ENCODE assay signal across 8 cellular contexts in genomic region chr21:29302340-29302991, GRCh38. TPM values are rescaled to one million over a fixed set of nuclear protein-coding genes. Genes with fewer than 3 reads are reported as not detected.
DNase-seq lines count a peak whose midpoint lies in the region; ATAC-seq, FAIRE-seq and TF ChIP-seq lines count a peak whose summit lies in the region.

No MANE protein-coding gene starts in this region.

- H3K4me1 Mint-ChIP-seq in activated CD4-positive, alpha-beta T cell treated with anti-CD3 and anti-CD28 coated beads for 36 hours = peaks cover 74% of the 10 kb centered on the region

- H3K27me3 ChIP-seq in keratinocyte (ENCODE audit: control insufficient read depth, extremely low read depth, insufficient read depth, low read length) (no peaks in the 10 kb centered on the region), stomach smooth muscle (ENCODE audit: control insufficient read depth in 1 of 2, insufficient read depth in 2 of 2, low read length in 2 of 2) (no peaks in the 10 kb centered on the region)

- peaks cover 81% of the 10 kb centered on the region for H3K79me2 ChIP-seq in keratinocyte (ENCODE audit: control insufficient read depth, insufficient read depth, low read length)

- H3K27ac ChIP-seq in VCaP (peak overlapping the region; percentile 89), keratinocyte (ENCODE audit: control insufficient read depth, insufficient read depth, low read length) (peak overlapping the region; percentile 100), stomach smooth muscle (ENCODE audit: low read length) (peak overlapping the region; percentile 82)

- H3K36me3 ChIP-seq in keratinocyte (ENCODE audit: control insufficient read depth in 2 of 2, extremely low read depth in 1 of 2, insufficient read depth in 2 of 2, low read length in 2 of 2) (peaks cover 0 to 6% of the 10 kb centered on the region in 2 experiments), stomach smooth muscle (ENCODE audit: control insufficient read depth in 2 of 2, insufficient read depth in 2 of 2, low read length in 2 of 2) (no peaks in the 10 kb centered on the region)

- peak overlapping the region; percentile 100 for H3K4me2 ChIP-seq in keratinocyte (ENCODE audit: control insufficient read depth, extremely low read depth, insufficient read depth, low read depth, low read length)

- no peak overlapping the region for H3K4me3 Mint-ChIP-seq in activated CD4-positive, alpha-beta T cell treated with anti-CD3 and anti-CD28 coated beads for 36 hours

- ATAC-seq in activated CD4-positive, alpha-beta T cell treated with anti-CD3 and anti-CD28 coated beads for 36 hours = no peak
- ATAC-seq in HG03175 (IDR thresholded peaks at IDR 0.05; ENCODE audit: unreplicated experiment) (no peak), GM18520 (IDR thresholded peaks at IDR 0.05; ENCODE audit: unreplicated experiment) (no peak)

- no peak for DNase-seq in activated CD4-positive, alpha-beta T cell treated with anti-CD3 and anti-CD28 coated beads for 36 hours
- no peak for DNase-seq in activated CD4-positive, alpha-beta T cell treated with anti-CD3 and anti-CD28 coated beads for 48 hours
- DNase-seq in keratinocyte (ENCODE audit: low read depth, low spot score) (no peak), AG08396 (ENCODE audit: low spot score) (no peak)

- no peaks in the 10 kb centered on the region for H3K27me3 Mint-ChIP-seq in activated CD4-positive, alpha-beta T cell treated with anti-CD3 and anti-CD28 coated beads for 36 hours

- CTCF ChIA-PET in activated CD4-positive, alpha-beta T cell treated with anti-CD3 and anti-CD28 coated beads for 36 hours (lab: Charles Lee) = interaction anchor here (0.9 to 1.8 kb wide), 4 partner anchors 15 to 69 kb away, joined by 3 to 7 read pairs (median 5); no protein-coding TSS in a partner anchor

- H3K4me3 ChIP-seq in keratinocyte (ENCODE audit: control insufficient read depth in 2 of 3, extremely low read depth in 1 of 3, insufficient read depth in 2 of 3, low read depth in 1 of 3, low read length in 3 of 3) (peak overlapping the region; percentile 28 to 100 (median 94)), stomach smooth muscle (ENCODE audit: low read length in 2 of 2) (peak overlapping the region; percentile 41 to 95)

- dilution Hi-C loops in keratinocyte (cut with MboI; ENCODE audit: extremely low pct_ligation_motif_present, low sequenced_read_pairs) = no loop called here

- H3K27ac Mint-ChIP-seq in activated CD4-positive, alpha-beta T cell treated with anti-CD3 and anti-CD28 coated beads for 36 hours = peak overlapping the region; percentile 24

- peaks cover 17% of the 10 kb centered on the region for H3K36me3 Mint-ChIP-seq in activated CD4-positive, alpha-beta T cell treated with anti-CD3 and anti-CD28 coated beads for 36 hours (ENCODE audit: low read depth)

- H3K4me1 ChIP-seq in keratinocyte (ENCODE audit: control insufficient read depth, extremely low read depth, insufficient read depth, low read length) (peaks cover 51% of the 10 kb centered on the region), stomach smooth muscle (ENCODE audit: control insufficient read depth, insufficient read depth, low read length) (peaks cover 47% of the 10 kb centered on the region)

- H3K9ac ChIP-seq in keratinocyte (ENCODE audit: control insufficient read depth, extremely low read depth, insufficient read depth, low read length) (peak overlapping the region; percentile 100), stomach smooth muscle (ENCODE audit: low read length in 2 of 2) (peak overlapping the region; percentile 38 to 39)

- H3K9me1 ChIP-seq in keratinocyte (ENCODE audit: control insufficient read depth, extremely low read depth, insufficient read depth, low read length) = no peaks in the 10 kb centered on the region

- POLR2A ChIA-PET in activated CD4-positive, alpha-beta T cell treated with anti-CD3 and anti-CD28 coated beads for 36 hours (lab: Charles Lee) = interaction anchor here (0.5 to 0.6 kb wide), 2 partner anchors 226 to 1923 kb away, joined by 3 read pairs; no protein-coding TSS in a partner anchor

- no peak for FAIRE-seq in keratinocyte (lab: Jason Lieb, UNC)

- H2AFZ ChIP-seq in keratinocyte (ENCODE audit: control insufficient read depth, low read length) = no peak overlapping the region

- peaks cover 13% of the 10 kb centered on the region for H4K20me1 ChIP-seq in keratinocyte (ENCODE audit: control insufficient read depth, extremely low read depth, insufficient read depth, low read length)

- no peaks in the 10 kb centered on the region for H3K9me3 ChIP-seq in keratinocyte (ENCODE audit: control insufficient read depth, low read depth, low read length)
- no peaks in the 10 kb centered on the region for H3K9me3 ChIP-seq in stomach smooth muscle (ENCODE audit: control insufficient read depth in 2 of 2, low read length in 2 of 2)

- no peak for TF ChIP-seq CTCF in VCaP (conservative IDR thresholded peaks at IDR 0.05)
- no peak for TF ChIP-seq CTCF in keratinocyte (optimal IDR thresholded peaks at IDR 0.05 in 1 of 3, IDR thresholded peaks at IDR 0.05 in 1 of 3, conservative IDR thresholded peaks at IDR 0.05 in 1 of 3; ENCODE audit: extremely low read depth in 1 of 3, insufficient read depth in 2 of 3, low read length in 3 of 3)

- intact Hi-C loops in activated CD4-positive, alpha-beta T cell treated with anti-CD3 and anti-CD28 coated beads for 36 hours (cut with DNase I, micrococcal nuclease) = loop anchor here in 1 of 2 experiments (5.0 kb wide), 1 partner anchor 1830 kb away; no protein-coding TSS in a partner anchor

- peaks cover 2% of the 10 kb centered on the region for H3K9me3 Mint-ChIP-seq in activated CD4-positive, alpha-beta T cell treated with anti-CD3 and anti-CD28 coated beads for 36 hours (ENCODE audit: low read depth)

RNA-seq across cellular contexts. Expression of gene BACH1, which starts 3.7 kb away (rescaled TPM):
- 10 to 100 TPM; 24.1 to 27.0 TPM for total RNA-seq in activated CD4-positive, alpha-beta T cell treated with anti-CD3 and anti-CD28 coated beads for 36 hours
- 25.2 to 33.1 TPM (median 25.8 TPM) in 3 replicates for polyA plus RNA-seq in keratinocyte
- 43.7 TPM for polyA plus RNA-seq in keratinocyte (2011; ENCODE audit: low read depth)
- polyA plus RNA-seq in keratinocyte (2011; cell fraction: cytosol; rRNA removed) = 15.7 and 28.3 TPM in 2 replicates
- 32.1 and 36.5 TPM in 2 replicates for polyA plus RNA-seq in keratinocyte (2011; cell fraction: nucleus; rRNA removed)
- polyA plus RNA-seq in keratinocyte (2012; ENCODE audit: low replicate concordance) = 19.3 and 39.7 TPM in 2 replicates
- 55.2 to 158 TPM (median 123 TPM) in 3 replicates for polyA minus RNA-seq in keratinocyte
- polyA minus RNA-seq in keratinocyte (2011; cell fraction: cytosol; rRNA and poly(A)+ RNA removed) = 61.0 TPM
- polyA minus RNA-seq in keratinocyte (2011; cell fraction: nucleus; rRNA and poly(A)+ RNA removed) = 55.2 and 102 TPM in 2 replicates
